Comparison of ENCODE assay signal across 18 cellular contexts in genomic region chr17:21134559-21134958, GRCh38. TPM values are rescaled to one million over a fixed set of nuclear protein-coding genes. Genes with fewer than 3 reads are reported as not detected.
DNase-seq lines count a peak whose midpoint lies in the region.
"Had no signal": no experiment of that assay in that cellular context is flagged by ENCODE, and none has a peak within 500 bp of the region (broad histone marks: within the 10 kb centered on the region; RNA-seq: fewer than 3 reads in every experiment).

No MANE protein-coding gene starts in this region.

- no peak overlapping the region for H3K27ac ChIP-seq in mesendoderm (ENCODE audit: low read depth, low read length)
- H3K27ac ChIP-seq: 22Rv1, BLaER1, C4-2B had no signal

- peaks cover 35% of the 10 kb centered on the region for H3K9me3 Mint-ChIP-seq in activated CD4-positive, alpha-beta memory T cell treated with anti-CD3 and anti-CD28 coated beads for 36 hours

- no peak overlapping the region for H4K8ac ChIP-seq in mesendoderm (ENCODE audit: low read depth, low read length)

- peaks cover 19% of the 10 kb centered on the region for H3K36me3 Mint-ChIP-seq in activated CD4-positive, alpha-beta memory T cell treated with anti-CD3 and anti-CD28 coated beads for 36 hours

- no peak overlapping the region for H2BK5ac ChIP-seq in mesendoderm (ENCODE audit: low read length)

- H3K27ac Mint-ChIP-seq in activated CD4-positive, alpha-beta memory T cell treated with anti-CD3 and anti-CD28 coated beads for 36 hours, result no peak overlapping the region
- H3K27ac Mint-ChIP-seq: B cell; CD4-positive, CD25-positive, alpha-beta regulatory T cell; CD8-positive, alpha-beta T cell had no signal

- no peak overlapping the region for H3K9ac ChIP-seq in mesendoderm (ENCODE audit: low read length)
- H3K9ac ChIP-seq: BLaER1 had no signal

- no peak overlapping the region for H3K4me3 Mint-ChIP-seq in activated CD4-positive, alpha-beta memory T cell treated with anti-CD3 and anti-CD28 coated beads for 36 hours
- H3K4me3 Mint-ChIP-seq: B cell; CD4-positive, CD25-positive, alpha-beta regulatory T cell; CD8-positive, alpha-beta T cell had no signal

- intact Hi-C loops in activated CD4-positive, alpha-beta memory T cell treated with anti-CD3 and anti-CD28 coated beads for 36 hours (cut with micrococcal nuclease), result no loop called here

- peaks cover 4% of the 10 kb centered on the region for H3K79me1 ChIP-seq in mesendoderm (ENCODE audit: low read length)

- H2AK5ac ChIP-seq in mesendoderm (ENCODE audit: low read length), result no peak overlapping the region

- no peaks in the 10 kb centered on the region for H3K79me2 ChIP-seq in mesendoderm (ENCODE audit: control insufficient read depth, insufficient read depth, low read length)

- H3K27me3 Mint-ChIP-seq in activated CD4-positive, alpha-beta memory T cell treated with anti-CD3 and anti-CD28 coated beads for 36 hours, result no peaks in the 10 kb centered on the region
- H3K27me3 Mint-ChIP-seq: B cell; CD4-positive, CD25-positive, alpha-beta regulatory T cell had no signal

- CTCF ChIA-PET in activated CD4-positive, alpha-beta memory T cell treated with anti-CD3 and anti-CD28 coated beads for 36 hours (lab: Charles Lee), result interaction anchor here (0.6 kb wide), 1 partner anchor 16 kb away, joined by 3 read pairs; no protein-coding TSS in a partner anchor

- no peak overlapping the region for H3K4ac ChIP-seq in mesendoderm (ENCODE audit: low read depth, low read length)

- H4K5ac ChIP-seq in mesendoderm (ENCODE audit: low read length), result no peak overlapping the region

- no peak overlapping the region for H3K4me3 ChIP-seq in mesendoderm (ENCODE audit: low read length)
- H3K4me3 ChIP-seq: BLaER1, HAP-1 had no signal

- H3K4me1 Mint-ChIP-seq in activated CD4-positive, alpha-beta memory T cell treated with anti-CD3 and anti-CD28 coated beads for 36 hours (ENCODE audit: low read depth), result peaks cover 3% of the 10 kb centered on the region

- no CpG with 5 or more reads among the region's 2 CpGs for WGBS in mesendoderm (ENCODE audit: extremely low coverage, insufficient coverage, low lambda C conversion rate)

- no peak overlapping the region for H3K4me2 ChIP-seq in mesendoderm (ENCODE audit: low read length)
- H3K4me2 ChIP-seq: BLaER1 had no signal

- no peak overlapping the region for H3K56ac ChIP-seq in mesendoderm (ENCODE audit: low read length)

- DNase-seq in DMS53 (lab: John Stamatoyannopoulos, UW) (peak; percentile 1), DMS53 treated with DMSO at 0.1 percent for 48 hours (lab: John Stamatoyannopoulos, UW; ENCODE audit: unreplicated experiment) (no peak), OCI-M1 (lab: John Stamatoyannopoulos, UW) (peak; percentile 31), mesendoderm (peak; percentile 35), SHP77 (lab: John Stamatoyannopoulos, UW) (no peak)
- DNase-seq in stimulated activated CD8-positive, alpha-beta memory T cell treated with anti-CD3 and anti-CD28 coated beads, Interleukin-4, amount 100 ng/mL, for 48 hours, result no peak
- DNase-seq in activated CD4-positive, alpha-beta memory T cell treated with anti-CD3 and anti-CD28 coated beads for 36 hours, result no peak
- DNase-seq: Caco-2; CD4-positive, CD25-positive, alpha-beta regulatory T cell; CD8-positive, alpha-beta T cell; DMS 273 treated with DMSO at 0.1 percent for 48 hours; DND-41; GOT3 had no signal

- no peak overlapping the region for H2BK120ac ChIP-seq in mesendoderm (ENCODE audit: low read depth, low read length)

- no peak overlapping the region for H3K18ac ChIP-seq in mesendoderm (ENCODE audit: low read length)

- no peaks in the 10 kb centered on the region for H3K4me1 ChIP-seq in mesendoderm (ENCODE audit: control insufficient read depth, low read depth, low read length)
- H3K4me1 ChIP-seq: BLaER1, Caco-2 had no signal

- no peak overlapping the region for H3K23ac ChIP-seq in mesendoderm (ENCODE audit: low read length)

- POLR2A ChIA-PET in activated CD4-positive, alpha-beta memory T cell treated with anti-CD3 and anti-CD28 coated beads for 36 hours (lab: Charles Lee), result no interaction called here

- H3K36me3 ChIP-seq in mesendoderm (ENCODE audit: control insufficient read depth, insufficient read depth, low read length), result no peaks in the 10 kb centered on the region
- H3K36me3 ChIP-seq: HAP-1 had no signal

- no peak overlapping the region for H2BK15ac ChIP-seq in mesendoderm (replicated peaks; ENCODE audit: low read depth)

- no peaks in the 10 kb centered on the region for H3K27me3 ChIP-seq in mesendoderm (ENCODE audit: insufficient read depth, low read length, poor library complexity)
- H3K27me3 ChIP-seq: BLaER1 had no signal

RNA-seq across cellular contexts. Expression of gene DHRS7B, which starts 7.8 kb away (rescaled TPM):
- polyA plus RNA-seq in mesendoderm (2013, experiment 1 of 2), result 28.8 TPM
- 30.4 TPM for polyA plus RNA-seq in mesendoderm (2013, experiment 2 of 2)
- total RNA-seq in activated CD4-positive, alpha-beta memory T cell treated with anti-CD3 and anti-CD28 coated beads for 36 hours, result 10 to 100 TPM; 13.5 to 15.9 TPM

Comparison
In these comparisons a context has a peak if more than half of its experiments do, and no peak if none do; other contexts are left out.
1. DNase-seq: peak in DMS53 (single experiment), OCI-M1 (single experiment) and mesendoderm (single experiment); none in DMS53 treated with DMSO at 0.1 percent for 48 hours (single experiment), SHP77 (0 of 2), stimulated activated CD8-positive, alpha-beta memory T cell treated with anti-CD3 and anti-CD28 coated beads, Interleukin-4, amount 100 ng/mL, for 48 hours (single experiment) and activated CD4-positive, alpha-beta memory T cell treated with anti-CD3 and anti-CD28 coated beads for 36 hours (single experiment).